In genomic region chr7:53358301-53358700, GRCh38 we compare ENCODE assay signal across 18 cellular contexts.
A peak's percentile ranks its signal among the peaks of the same experiment; 100 is the strongest.
DNase-seq lines count a peak whose midpoint lies in the region; ATAC-seq and TF ChIP-seq lines count a peak whose summit lies in the region.
"Had no signal": no experiment of that assay in that cellular context is flagged by ENCODE, and none has a peak within 500 bp of the region (broad histone marks: within the 10 kb centered on the region; RNA-seq: fewer than 3 reads in every experiment).

No MANE protein-coding gene starts in this region.

- H3K4me1 Mint-ChIP-seq in GM23338 (no peaks in the 10 kb centered on the region), WTC11 (no peaks in the 10 kb centered on the region), neural progenitor cell (no peaks in the 10 kb centered on the region)

- H3K27me3 Mint-ChIP-seq in GM23338 (ENCODE audit: insufficient read depth, low read depth, poor library complexity) (no peaks in the 10 kb centered on the region), WTC11 (ENCODE audit: low read depth) (no peaks in the 10 kb centered on the region), neural progenitor cell (ENCODE audit: insufficient read depth, low read depth) (no peaks in the 10 kb centered on the region)

- H3F3A ChIP-seq in GM23338 (replicated peaks; ENCODE audit: low read depth) (no peaks in the 10 kb centered on the region), neural progenitor cell (ENCODE audit: low read depth) (no peaks in the 10 kb centered on the region)

- H3K4me3 Mint-ChIP-seq in GM23338 (no peak overlapping the region), WTC11 (no peak overlapping the region), neural progenitor cell (no peak overlapping the region)
- H3K4me3 Mint-ChIP-seq: CD8-positive, alpha-beta T cell had no signal

- TF ChIP-seq CTCF in GM23338 (conservative IDR thresholded peaks at IDR 0.05; ENCODE audit: low read depth in 2 of 2) (peak; percentile 31 to 56), WTC11 (IDR thresholded peaks at IDR 0.05) (no peak), neural progenitor cell (IDR thresholded peaks at IDR 0.05) (peak; percentile 21), sigmoid colon (IDR thresholded peaks at IDR 0.05) (no peak)

- H3K27ac Mint-ChIP-seq in GM23338 (no peak overlapping the region), WTC11 (no peak overlapping the region), neural progenitor cell (no peak overlapping the region)
- H3K27ac Mint-ChIP-seq: CD8-positive, alpha-beta T cell had no signal

- no peaks in the 10 kb centered on the region for H3K4me1 ChIP-seq in GM23338 (ENCODE audit: insufficient read depth)
- H3K4me1 ChIP-seq in neural progenitor cell, result no peaks in the 10 kb centered on the region
- H3K4me1 ChIP-seq in sigmoid colon, result peaks cover 0 to 3% (median 0%) of the 10 kb centered on the region in 4 donors
- H3K4me1 ChIP-seq: BLaER1, SJSA1 had no signal

- H3K9ac ChIP-seq in neural progenitor cell, result no peak overlapping the region
- H3K9ac ChIP-seq: BLaER1 had no signal

- H3K9me3 ChIP-seq in neural progenitor cell (ENCODE audit: low read depth) (no peaks in the 10 kb centered on the region), sigmoid colon (no peaks in the 10 kb centered on the region)
- H3K9me3 ChIP-seq: BLaER1, SJSA1 had no signal

- no peaks in the 10 kb centered on the region for H3K27me3 ChIP-seq in GM23338 (ENCODE audit: insufficient read depth)
- H3K27me3 ChIP-seq in neural progenitor cell, result no peaks in the 10 kb centered on the region
- H3K27me3 ChIP-seq in sigmoid colon, result no peaks in the 10 kb centered on the region
- H3K27me3 ChIP-seq: BLaER1, SJSA1 had no signal

- no peak for TF ChIP-seq POLR2A in sigmoid colon (IDR thresholded peaks at IDR 0.05)

- peaks cover 3% of the 10 kb centered on the region; the same call in 1 of the 3 replicates for H3K36me3 Mint-ChIP-seq in GM23338 (ENCODE audit: low read depth)
- peaks cover 8% of the 10 kb centered on the region for H3K36me3 Mint-ChIP-seq in WTC11
- no peaks in the 10 kb centered on the region for H3K36me3 Mint-ChIP-seq in neural progenitor cell
- H3K36me3 Mint-ChIP-seq: CD8-positive, alpha-beta T cell had no signal

- no peak overlapping the region for H2AFZ ChIP-seq in GM23338
- H2AFZ ChIP-seq in neural progenitor cell (replicated peaks), result no peak overlapping the region

- H3K79me2 ChIP-seq in GM23338 (replicated peaks; ENCODE audit: insufficient read depth), result no peaks in the 10 kb centered on the region
- H3K79me2 ChIP-seq in neural progenitor cell (ENCODE audit: low read depth), result no peaks in the 10 kb centered on the region

- peaks cover 11% of the 10 kb centered on the region for H3K9me2 ChIP-seq in GM23338 (ENCODE audit: insufficient read depth)

- H3K36me3 ChIP-seq in GM23338 (ENCODE audit: insufficient read depth) (no peaks in the 10 kb centered on the region), neural progenitor cell (no peaks in the 10 kb centered on the region), sigmoid colon (no peaks in the 10 kb centered on the region)
- H3K36me3 ChIP-seq: BLaER1, SJSA1 had no signal

- peak; percentile 5 for DNase-seq in NCI-H82 (lab: John Stamatoyannopoulos, UW)
- DNase-seq in NCI-H82 treated with DMSO at 0.1 percent for 48 hours (lab: John Stamatoyannopoulos, UW; ENCODE audit: unreplicated experiment), result no peak
- peak; percentile 29 for DNase-seq in GM23338 (ENCODE audit: low spot score)
- peak; percentile 15 for DNase-seq in WTC11 (ENCODE audit: low spot score)
- DNase-seq in neural progenitor cell (ENCODE audit: low spot score), result no peak
- no peak for DNase-seq in Ammon's horn (ENCODE audit: low spot score)
- DNase-seq in sigmoid colon, result no peak
- DNase-seq: Calu3; CD8-positive, alpha-beta T cell; DND-41; HCEC 1CT; IMR-90; MM.1S; NCI-H1105 treated with DMSO at 0.1 percent for 48 hours; NCI-H1694; NCI-H2081 treated with DMSO at 0.1 percent for 48 hours had no signal

- no peak for TF ChIP-seq EP300 in sigmoid colon (IDR thresholded peaks at IDR 0.05)

- CTCF ChIA-PET in WTC11 (lab: Charles Lee), result no interaction called here

- intact Hi-C loops in sigmoid colon (cut with DNase I), result no loop called here

- H3K9me3 Mint-ChIP-seq in GM23338 (peaks cover 2% of the 10 kb centered on the region), WTC11 (peaks cover 19% of the 10 kb centered on the region), neural progenitor cell (no peaks in the 10 kb centered on the region)

- WGBS in sigmoid colon, 2 donors, result 84 to 87% methylated on average over 2 of the region's 2 CpGs

- H3K27ac ChIP-seq in GM23338 (ENCODE audit: low read depth) (no peak overlapping the region), neural progenitor cell (no peak overlapping the region), sigmoid colon (no peak overlapping the region)
- H3K27ac ChIP-seq: BLaER1, SJSA1 had no signal

- no peak overlapping the region for H3K4me2 ChIP-seq in GM23338
- H3K4me2 ChIP-seq in neural progenitor cell, result no peak overlapping the region
- H3K4me2 ChIP-seq: BLaER1 had no signal

- POLR2A ChIA-PET in WTC11 (lab: Charles Lee), result no interaction called here

- H3K4me3 ChIP-seq in GM23338 (no peak overlapping the region), neural progenitor cell (no peak overlapping the region), sigmoid colon (no peak overlapping the region)
- H3K4me3 ChIP-seq: BLaER1, SJSA1 had no signal

- H4K20me1 ChIP-seq in GM23338 (replicated peaks; ENCODE audit: insufficient read depth), result no peaks in the 10 kb centered on the region
- no peaks in the 10 kb centered on the region for H4K20me1 ChIP-seq in neural progenitor cell (ENCODE audit: low read depth)
- H4K20me1 ChIP-seq: BLaER1 had no signal

- ATAC-seq in GM23338 (peak; percentile 70), WTC11 (peak; percentile 80)
- ATAC-seq: CD8-positive, alpha-beta T cell had no signal

TF ChIP-seq in GM23338, 12 proteins besides CTCF, POLR2A, EP300 and RAD21 (continues in another document):
- TF ChIP-seq ZNF114 (CRISPR knock-in tag; IDR thresholded peaks at IDR 0.05), result no peak
- TF ChIP-seq EZH2 (IDR thresholded peaks at IDR 0.05; ENCODE audit: low read depth, unreplicated experiment), result no peak
- no peak for TF ChIP-seq JUNB (IDR thresholded peaks at IDR 0.05; ENCODE audit: unreplicated experiment)
- TF ChIP-seq CREB1 (CRISPR knock-in tag; IDR thresholded peaks at IDR 0.05; ENCODE audit: low read depth), result no peak
- no peak for TF ChIP-seq ZNF331 (CRISPR knock-in tag; IDR thresholded peaks at IDR 0.05; ENCODE audit: low read depth)
- no peak for TF ChIP-seq EZH2phosphoT487 (IDR thresholded peaks at IDR 0.05; ENCODE audit: unreplicated experiment)

TF ChIP-seq in WTC11, 78 proteins besides CTCF, POLR2A, EP300 and RAD21:
- TF ChIP-seq KAT7 (CRISPR knock-in tag; IDR thresholded peaks at IDR 0.05; ENCODE audit: borderline replicate concordance) (no peak), NFE2L1 (CRISPR knock-in tag; IDR thresholded peaks at IDR 0.05) (no peak), JUN (CRISPR knock-in tag; IDR thresholded peaks at IDR 0.05) (no peak), USF2 (CRISPR knock-in tag; IDR thresholded peaks at IDR 0.05) (no peak)
- TF ChIP-seq, protein P1, sequence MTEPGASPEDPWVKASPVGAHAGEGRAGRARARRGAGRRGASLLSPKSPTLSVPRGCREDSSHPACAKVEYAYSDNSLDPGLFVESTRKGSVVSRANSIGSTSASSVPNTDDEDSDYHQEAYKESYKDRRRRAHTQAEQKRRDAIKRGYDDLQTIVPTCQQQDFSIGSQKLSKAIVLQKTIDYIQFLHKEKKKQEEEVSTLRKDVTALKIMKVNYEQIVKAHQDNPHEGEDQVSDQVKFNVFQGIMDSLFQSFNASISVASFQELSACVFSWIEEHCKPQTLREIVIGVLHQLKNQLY (CRISPR knock-in tag; IDR thresholded peaks at IDR 0.05), result no peak

Comparison
In these comparisons a context has a peak if more than half of its experiments do, and no peak if none do; other contexts are left out.
1. DNase-seq: peak in NCI-H82 (single experiment), GM23338 (single experiment) and WTC11 (single experiment); none in NCI-H82 treated with DMSO at 0.1 percent for 48 hours (single experiment), neural progenitor cell (single experiment), Ammon's horn (single experiment) and sigmoid colon (single experiment).
2. CTCF ChIP-seq: peak in GM23338 (2 of 2) and neural progenitor cell (single experiment); none in WTC11 (single experiment) and sigmoid colon (0 of 4).